In genomic region chr12:116667752-116668151, GRCh38 we compare ENCODE assay signal across 32 cellular contexts.
"Had no signal": no experiment of that assay in that cellular context is flagged by ENCODE, and none has a peak within 500 bp of the region (broad histone marks: within the 10 kb centered on the region; RNA-seq: fewer than 3 reads in every experiment).

No MANE protein-coding gene starts in this region.

- FAIRE-seq: bronchial epithelial cell had no signal

- DNase-seq: activated CD4-positive, alpha-beta memory T cell treated with anti-CD3 and anti-CD28 coated beads, Interleukin-2, amount 10 ng/mL, durations not matched to agents 7 days and 5 days; activated CD4-positive, alpha-beta T cell treated with anti-CD3 and anti-CD28 coated beads for 1 hour; activated CD4-positive, alpha-beta T cell treated with anti-CD3 and anti-CD28 coated beads for 36 hours; activated CD4-positive, alpha-beta T cell treated with anti-CD3 and anti-CD28 coated beads for 48 hours; activated CD4-positive, alpha-beta T cell treated with anti-CD3 and anti-CD28 coated beads, Interleukin-2, amount 10 ng/mL, durations not matched to agents 7 days and 5 days; activated CD4-positive, alpha-beta T cell treated with anti-CD3 and anti-CD28 coated beads, Interleukin-2, amount 50 U/mL, for 48 hours; activated CD4-positive, CD25-positive, alpha-beta regulatory T cell; activated CD8-positive, alpha-beta memory T cell treated with anti-CD3 and anti-CD28 coated beads for 24 hours; activated CD8-positive, alpha-beta memory T cell treated with anti-CD3 and anti-CD28 coated beads, Interleukin-2, amount 10 ng/mL, durations not matched to agents 7 days and 5 days; activated CD8-positive, alpha-beta memory T cell treated with anti-CD3 and anti-CD28 coated beads, Interleukin-2, amount 50 U/mL, for 48 hours; activated CD8-positive, alpha-beta T cell treated with anti-CD3 and anti-CD28 coated beads, Interleukin-2, amount 10 ng/mL, durations not matched to agents 7 days and 5 days; activated effector memory CD4-positive, alpha-beta T cell treated with Interleukin-2 at 50 U/mL for 16 hours; activated gamma-delta T cell; activated naive CD4-positive, alpha-beta T cell treated with anti-CD3 and anti-CD28 coated beads, Interleukin-2, amount 10 ng/mL, durations not matched to agents 7 days and 5 days; activated naive CD4-positive, alpha-beta T cell treated with Interleukin-2 at 50 U/mL for 16 hours; activated naive CD8-positive, alpha-beta T cell treated with anti-CD3 and anti-CD28 coated beads, Interleukin-2, amount 10 ng/mL, durations not matched to agents 7 days and 5 days; activated naive CD8-positive, alpha-beta T cell treated with anti-CD3 and anti-CD28 coated beads, Interleukin-2, amount 50 U/mL, for 24 hours; activated T-cell treated with anti-CD3 and anti-CD28 coated beads, Interleukin-2, amount 50 U/mL, for 24 hours; activated T-cell treated with anti-CD3 and anti-CD28 coated beads, Interleukin-2, amount 50 U/mL, for 48 hours; amygdala; anterior cingulate cortex; caudate nucleus; cerebellar nuclear complex; T-helper 1 cell; T-helper 2 cell; T-helper 9 cell; WERI-Rb-1 had no signal

- H3K4me1 ChIP-seq: ascending aorta had no signal

- ATAC-seq: activated CD4-positive, alpha-beta T cell treated with anti-CD3 and anti-CD28 coated beads for 36 hours; activated CD4-positive, CD25-positive, alpha-beta regulatory T cell treated with anti-CD3 and anti-CD28 coated beads, Interleukin-2, amount 50 U/mL, for 24 hours; activated CD8-positive, alpha-beta memory T cell treated with anti-CD3 and anti-CD28 coated beads, Interleukin-2, amount 10 ng/mL, durations not matched to agents 7 days and 5 days; activated CD8-positive, alpha-beta T cell treated with anti-CD3 and anti-CD28 coated beads, Interleukin-2, amount 10 ng/mL, durations not matched to agents 7 days and 5 days; activated naive CD8-positive, alpha-beta T cell treated with anti-CD3 and anti-CD28 coated beads, Interleukin-2, amount 50 U/mL, for 24 hours; WTC11 had no signal

- H3K4me3 ChIP-seq: ascending aorta, cardiac muscle cell had no signal

- H3K27me3 ChIP-seq: ascending aorta, cardiac muscle cell had no signal

- H3K36me3 ChIP-seq: ascending aorta, cardiac muscle cell, WERI-Rb-1 had no signal

- H3K9me3 ChIP-seq: ascending aorta had no signal

- H3K27ac ChIP-seq: ascending aorta, cardiac muscle cell, WERI-Rb-1 had no signal
